ENCODE assay signal across 8 cellular contexts in genomic region chr12:108634225-108634795, GRCh38. TPM values are rescaled to one million over a fixed set of nuclear protein-coding genes. Genes with fewer than 3 reads are reported as not detected.
DNase-seq lines count a peak whose midpoint lies in the region; ATAC-seq and TF ChIP-seq lines count a peak whose summit lies in the region.

No MANE protein-coding gene starts in this region.

- no peaks in the 10 kb centered on the region for H3K9me3 ChIP-seq in Loucy (ENCODE audit: insufficient read depth, low read depth, low read length)
- no peaks in the 10 kb centered on the region for H3K9me3 ChIP-seq in right lobe of liver

- TF ChIP-seq POLR2A in right lobe of liver (IDR thresholded peaks at IDR 0.05), result no peak

- peaks cover 12% of the 10 kb centered on the region; the same call in 1 of the 2 replicates for H3F3A ChIP-seq in Loucy (ENCODE audit: low read depth)

- peak overlapping the region; percentile 80 for H3K4me2 ChIP-seq in Loucy (ENCODE audit: low read depth, low read length, poor library complexity, severe bottlenecking)

- H3K4me3 Mint-ChIP-seq in CD14-positive monocyte (peak overlapping the region; percentile 96 to 98), WTC11 (no peak overlapping the region)

- H3K9me3 Mint-ChIP-seq in CD14-positive monocyte (peaks cover 0 to 5% (median 0%) of the 10 kb centered on the region in 7 donors), WTC11 (no peaks in the 10 kb centered on the region)

- H3K79me2 ChIP-seq in Loucy (ENCODE audit: insufficient read depth, low read length), result peaks cover 3% of the 10 kb centered on the region; the same call in 1 of the 2 replicates

- H2AFZ ChIP-seq in Loucy (ENCODE audit: low read length), result 0 out of 2 replicates have a peak overlapping the region, but pooled peaks have one; percentile 6

- H3K4me1 Mint-ChIP-seq in CD14-positive monocyte, result peaks cover 88% of the 10 kb centered on the region
- peaks cover 55% of the 10 kb centered on the region for H3K4me1 Mint-ChIP-seq in WTC11

- H4K20me1 ChIP-seq in Loucy (ENCODE audit: insufficient read depth, low read length, poor library complexity, severe bottlenecking), result no peaks in the 10 kb centered on the region

- peak overlapping the region in 1 of 3 donors; percentile 65 for H3K27ac ChIP-seq in right lobe of liver

- H3K36me3 ChIP-seq in Loucy (ENCODE audit: insufficient read depth, low read length), result no peaks in the 10 kb centered on the region
- no peaks in the 10 kb centered on the region for H3K36me3 ChIP-seq in right lobe of liver

- no peaks in the 10 kb centered on the region for H3K27me3 ChIP-seq in Loucy (ENCODE audit: insufficient read depth, low read length, poor library complexity, severe bottlenecking)
- H3K27me3 ChIP-seq in right lobe of liver, result no peaks in the 10 kb centered on the region

- H3K9ac ChIP-seq in Loucy (ENCODE audit: low read depth, low read length, poor library complexity, severe bottlenecking), result peak overlapping the region; percentile 72

- H3K36me3 Mint-ChIP-seq in CD14-positive monocyte, result peaks cover 15 to 17% of the 10 kb centered on the region in 2 donors
- H3K36me3 Mint-ChIP-seq in WTC11, result no peaks in the 10 kb centered on the region

- CTCF ChIA-PET in WTC11 (lab: Charles Lee), result interaction anchor here (1.0 to 1.9 kb wide), 4 partner anchors 13 to 168 kb away, joined by 3 to 6 read pairs (median 4); no protein-coding TSS in a partner anchor

- H3K4me3 ChIP-seq in Loucy (ENCODE audit: low read length, poor library complexity, severe bottlenecking), result peak overlapping the region; percentile 50
- H3K4me3 ChIP-seq in right lobe of liver, result no peak overlapping the region

- intact Hi-C loops in CD14-positive monocyte (cut with micrococcal nuclease), result loop anchor here in 1 of 2 donors (5.0 kb wide), 1 partner anchor 72 kb away; the partner anchor contains the start of genes ISCU and SART3
- intact Hi-C loops in right lobe of liver (cut with DNase I), result no loop called here

- TF ChIP-seq CTCF in CD14-positive monocyte (IDR thresholded peaks at IDR 0.05) (no peak), Loucy (conservative IDR thresholded peaks at IDR 0.05; ENCODE audit: low read length) (no peak), WTC11 (IDR thresholded peaks at IDR 0.05) (no peak), right lobe of liver (IDR thresholded peaks at IDR 0.05) (no peak)

- no peaks in the 10 kb centered on the region for H3K9me2 ChIP-seq in Loucy (replicated peaks; ENCODE audit: low read depth, low read length)

- peaks cover 0 to 1% (median 0%) of the 10 kb centered on the region in 3 donors for H3K27me3 Mint-ChIP-seq in CD14-positive monocyte (ENCODE audit: low read depth in 3 of 3)
- no peaks in the 10 kb centered on the region for H3K27me3 Mint-ChIP-seq in WTC11 (ENCODE audit: low read depth)

- WGBS in right lobe of liver (ENCODE audit: insufficient coverage, low coverage, low lambda C conversion rate, missing lambda C conversion rate), result 50% methylated on average over 6 of the region's 6 CpGs

- ATAC-seq in WTC11 (peak; percentile 7; the same call in 1 of the 2 replicates), right lobe of liver (peak; percentile 11 to 20 (median 18)), HG02759 (IDR thresholded peaks at IDR 0.05; ENCODE audit: unreplicated experiment) (no peak), HG02642 (IDR thresholded peaks at IDR 0.05; ENCODE audit: poor library complexity, unreplicated experiment) (no peak)

- peak; percentile 81 for DNase-seq in CD14-positive monocyte (ENCODE audit: low spot score)
- no peak for DNase-seq in WTC11 (ENCODE audit: low spot score)
- DNase-seq in right lobe of liver, result peak in 1 of 3 donors; percentile 42
- DNase-seq in glomerular visceral epithelial cell (ENCODE audit: extremely low spot score), result no peak
- DNase-seq in ureter (ENCODE audit: low spot score), result no peak

- H3K4me1 ChIP-seq in Loucy (ENCODE audit: insufficient read depth, low read length, poor library complexity, severe bottlenecking) (peaks cover 86% of the 10 kb centered on the region), right lobe of liver (no peaks in the 10 kb centered on the region)

- peak overlapping the region; percentile 98 to 100 (median 100) for H3K27ac Mint-ChIP-seq in CD14-positive monocyte
- no peak overlapping the region; the same call in 1 of the 2 replicates for H3K27ac Mint-ChIP-seq in WTC11

- POLR2A ChIA-PET in WTC11 (lab: Charles Lee), result no interaction called here

TF ChIP-seq in WTC11, 78 proteins besides CTCF, POLR2A, EP300 and RAD21 (continues in another document):
- TF ChIP-seq ZNF423 (CRISPR knock-in tag; IDR thresholded peaks at IDR 0.05) (no peak), PRDM15 (CRISPR knock-in tag; IDR thresholded peaks at IDR 0.05) (no peak), KAT7 (CRISPR knock-in tag; IDR thresholded peaks at IDR 0.05; ENCODE audit: borderline replicate concordance) (no peak), ZNF671 (CRISPR knock-in tag; IDR thresholded peaks at IDR 0.05) (no peak), CREB1 (CRISPR knock-in tag; IDR thresholded peaks at IDR 0.05) (no peak), ELF4 (CRISPR knock-in tag; IDR thresholded peaks at IDR 0.05; ENCODE audit: low read depth) (no peak), GABPB1 (CRISPR knock-in tag; IDR thresholded peaks at IDR 0.05) (no peak), TEAD4 (CRISPR knock-in tag; IDR thresholded peaks at IDR 0.05) (no peak), PRRX2 (CRISPR knock-in tag; IDR thresholded peaks at IDR 0.05) (no peak), MXD4 (CRISPR knock-in tag; IDR thresholded peaks at IDR 0.05; ENCODE audit: borderline replicate concordance) (no peak), OVOL2 (CRISPR knock-in tag; IDR thresholded peaks at IDR 0.05; ENCODE audit: borderline replicate concordance) (no peak), USF1 (CRISPR knock-in tag; IDR thresholded peaks at IDR 0.05) (no peak), E2F4 (CRISPR knock-in tag; IDR thresholded peaks at IDR 0.05; ENCODE audit: borderline replicate concordance, low read depth) (no peak), GRHL2 (CRISPR knock-in tag; IDR thresholded peaks at IDR 0.05; ENCODE audit: insufficient replicate concordance, severe bottlenecking) (no peak)
- TF ChIP-seq, protein P1, sequence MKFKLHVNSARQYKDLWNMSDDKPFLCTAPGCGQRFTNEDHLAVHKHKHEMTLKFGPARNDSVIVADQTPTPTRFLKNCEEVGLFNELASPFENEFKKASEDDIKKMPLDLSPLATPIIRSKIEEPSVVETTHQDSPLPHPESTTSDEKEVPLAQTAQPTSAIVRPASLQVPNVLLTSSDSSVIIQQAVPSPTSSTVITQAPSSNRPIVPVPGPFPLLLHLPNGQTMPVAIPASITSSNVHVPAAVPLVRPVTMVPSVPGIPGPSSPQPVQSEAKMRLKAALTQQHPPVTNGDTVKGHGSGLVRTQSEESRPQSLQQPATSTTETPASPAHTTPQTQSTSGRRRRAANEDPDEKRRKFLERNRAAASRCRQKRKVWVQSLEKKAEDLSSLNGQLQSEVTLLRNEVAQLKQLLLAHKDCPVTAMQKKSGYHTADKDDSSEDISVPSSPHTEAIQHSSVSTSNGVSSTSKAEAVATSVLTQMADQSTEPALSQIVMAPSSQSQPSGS (CRISPR knock-in tag; IDR thresholded peaks at IDR 0.05; ENCODE audit: borderline replicate concordance, low read depth), result no peak

RNA-seq across cellular contexts. Expression of gene SELPLG, which starts 0.6 kb away (rescaled TPM):
- polyA plus RNA-seq in CD14-positive monocyte, result 100 to 1,000 TPM; 247 to 349 TPM
- total RNA-seq in WTC11 (2021) (0.18 to 0.46 TPM (median 0.21 TPM) in 3 replicates), right lobe of liver (1 to 10 TPM; 1.5 to 6.0 (median 3.1) TPM), ureter (4.3 TPM)

RNA-seq across cellular contexts. Expression of gene TMEM119, which starts 36.4 kb away (rescaled TPM):
- polyA plus RNA-seq in CD14-positive monocyte, result under 1 TPM; 0.18 to 0.56 TPM
- total RNA-seq in WTC11 (2021) (0.16 to 0.25 TPM (median 0.20 TPM) in 3 replicates), right lobe of liver (under 1 TPM in 4 of 6 experiments, not detected in 2; 0.09 to 0.38 (median 0.22) TPM), ureter (15.9 TPM)

Comparison
In these comparisons a context has a peak if more than half of its experiments do, and no peak if none do; other contexts are left out.
1. ATAC-seq: peak in WTC11 (single experiment) and right lobe of liver (4 of 4); none in HG02759 (single experiment) and HG02642 (single experiment).
2. RNA of gene TMEM119, which starts 36.4 kb away (total RNA-seq): 15.9 TPM in ureter (single experiment); 0.16 to 0.25 TPM in WTC11 and 0.09 to 0.38 TPM in right lobe of liver; every median in the first group is over 10 times any median in the second.